Comparison of ENCODE assay signal across 1 cellular context in the genomic region with DNA sequence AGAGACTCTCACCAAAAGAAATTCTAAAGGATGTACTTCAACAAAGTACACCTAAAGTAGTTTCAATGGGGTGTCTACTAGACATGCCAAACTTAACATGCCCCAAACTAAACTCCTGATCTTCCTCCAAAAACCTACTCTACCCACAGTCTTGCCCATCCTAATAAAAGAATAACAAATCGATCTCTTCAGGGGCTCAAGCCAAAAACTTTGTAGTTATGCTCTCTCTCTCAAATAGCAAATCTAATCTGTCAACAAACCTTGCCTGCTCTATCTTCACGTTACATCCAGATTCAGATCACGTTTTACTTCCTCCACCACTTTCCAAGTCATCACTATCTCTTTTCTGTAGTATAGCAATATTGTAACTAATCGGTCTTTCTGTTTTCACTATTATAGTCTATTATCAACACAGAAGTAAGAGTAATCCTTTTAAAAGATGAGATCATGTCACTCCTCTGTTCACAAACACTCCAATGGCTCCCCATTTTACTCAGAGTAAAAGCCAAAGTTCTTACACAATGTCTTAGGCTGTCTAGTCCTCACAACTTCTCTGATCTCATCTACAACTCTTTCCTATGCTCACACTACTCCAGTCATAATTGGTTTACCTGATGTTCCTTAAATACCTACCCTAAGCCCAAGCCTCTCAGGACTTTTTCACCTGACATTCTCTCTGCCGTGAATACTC.
TF ChIP-seq lines count a peak whose summit lies in the region.

No MANE protein-coding gene starts in this region.

TF ChIP-seq in IMR-90, 13 proteins besides CTCF, POLR2A, EP300 and RAD21 (continued from another document):
- TF ChIP-seq, protein P1, sequence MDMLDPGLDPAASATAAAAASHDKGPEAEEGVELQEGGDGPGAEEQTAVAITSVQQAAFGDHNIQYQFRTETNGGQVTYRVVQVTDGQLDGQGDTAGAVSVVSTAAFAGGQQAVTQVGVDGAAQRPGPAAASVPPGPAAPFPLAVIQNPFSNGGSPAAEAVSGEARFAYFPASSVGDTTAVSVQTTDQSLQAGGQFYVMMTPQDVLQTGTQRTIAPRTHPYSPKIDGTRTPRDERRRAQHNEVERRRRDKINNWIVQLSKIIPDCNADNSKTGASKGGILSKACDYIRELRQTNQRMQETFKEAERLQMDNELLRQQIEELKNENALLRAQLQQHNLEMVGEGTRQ (IDR thresholded peaks at IDR 0.05; ENCODE audit: low read depth, low read length): no peak
- TF ChIP-seq MAFK (IDR thresholded peaks at IDR 0.05; ENCODE audit: low read depth, low read length): no peak
- TF ChIP-seq FOS (IDR thresholded peaks at IDR 0.05; ENCODE audit: low read depth, low read length): no peak
- no peak for TF ChIP-seq SMC3 (IDR thresholded peaks at IDR 0.05; ENCODE audit: low read depth, low read length)
- TF ChIP-seq CEBPB (IDR thresholded peaks at IDR 0.05; ENCODE audit: low read depth, low read length): no peak
- TF ChIP-seq MXI1 (IDR thresholded peaks at IDR 0.05; ENCODE audit: borderline replicate concordance, low read depth, low read length): no peak
- no peak for TF ChIP-seq MAZ (IDR thresholded peaks at IDR 0.05; ENCODE audit: borderline replicate concordance, low read depth, low read length)
- TF ChIP-seq, protein P2, sequence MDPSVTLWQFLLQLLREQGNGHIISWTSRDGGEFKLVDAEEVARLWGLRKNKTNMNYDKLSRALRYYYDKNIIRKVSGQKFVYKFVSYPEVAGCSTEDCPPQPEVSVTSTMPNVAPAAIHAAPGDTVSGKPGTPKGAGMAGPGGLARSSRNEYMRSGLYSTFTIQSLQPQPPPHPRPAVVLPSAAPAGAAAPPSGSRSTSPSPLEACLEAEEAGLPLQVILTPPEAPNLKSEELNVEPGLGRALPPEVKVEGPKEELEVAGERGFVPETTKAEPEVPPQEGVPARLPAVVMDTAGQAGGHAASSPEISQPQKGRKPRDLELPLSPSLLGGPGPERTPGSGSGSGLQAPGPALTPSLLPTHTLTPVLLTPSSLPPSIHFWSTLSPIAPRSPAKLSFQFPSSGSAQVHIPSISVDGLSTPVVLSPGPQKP (IDR thresholded peaks at IDR 0.05; ENCODE audit: borderline replicate concordance, low read depth, low read length): no peak
- no peak for TF ChIP-seq NFE2L2 (IDR thresholded peaks at IDR 0.05; ENCODE audit: low read depth, low read length)
- TF ChIP-seq RCOR1 (IDR thresholded peaks at IDR 0.05; ENCODE audit: insufficient replicate concordance, low read length): no peak
